ENCODE assay signal across 1 cellular context in genomic region chr16:57374925-57375465, GRCh38.
TF ChIP-seq lines count a peak whose summit lies in the region.

No MANE protein-coding gene starts in this region.

TF ChIP-seq in GM12878, 131 proteins besides CTCF, POLR2A, EP300 and RAD21:
- TF ChIP-seq, protein P1, sequence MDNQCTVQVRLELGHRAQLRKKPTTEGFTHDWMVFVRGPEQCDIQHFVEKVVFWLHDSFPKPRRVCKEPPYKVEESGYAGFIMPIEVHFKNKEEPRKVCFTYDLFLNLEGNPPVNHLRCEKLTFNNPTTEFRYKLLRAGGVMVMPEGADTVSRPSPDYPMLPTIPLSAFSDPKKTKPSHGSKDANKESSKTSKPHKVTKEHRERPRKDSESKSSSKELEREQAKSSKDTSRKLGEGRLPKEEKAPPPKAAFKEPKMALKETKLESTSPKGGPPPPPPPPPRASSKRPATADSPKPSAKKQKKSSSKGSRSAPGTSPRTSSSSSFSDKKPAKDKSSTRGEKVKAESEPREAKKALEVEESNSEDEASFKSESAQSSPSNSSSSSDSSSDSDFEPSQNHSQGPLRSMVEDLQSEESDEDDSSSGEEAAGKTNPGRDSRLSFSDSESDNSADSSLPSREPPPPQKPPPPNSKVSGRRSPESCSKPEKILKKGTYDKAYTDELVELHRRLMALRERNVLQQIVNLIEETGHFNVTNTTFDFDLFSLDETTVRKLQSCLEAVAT (IDR thresholded peaks at IDR 0.05): peak; percentile 61; the same call in 1 of the 2 replicates
